8 cellular contexts compared by ENCODE assay signal in the genomic region with DNA sequence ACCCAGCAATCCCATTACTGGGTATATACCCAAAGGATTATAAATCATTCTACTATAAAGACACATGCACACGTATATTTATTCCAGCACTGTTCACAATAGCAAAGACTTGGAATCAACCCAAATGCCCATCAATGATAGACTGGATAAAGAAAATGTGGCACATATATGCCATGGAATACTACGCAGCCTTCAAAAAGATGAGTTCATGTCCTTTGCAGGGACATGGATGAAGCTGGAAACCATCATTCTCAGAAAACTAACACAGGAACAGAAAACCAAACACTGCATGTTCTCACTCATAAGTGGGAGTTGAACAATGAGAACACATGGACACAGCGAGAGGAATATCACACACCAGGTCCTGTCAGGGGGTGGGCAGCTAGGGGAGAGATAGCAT. TPM values are rescaled to one million over a fixed set of nuclear protein-coding genes. Genes with fewer than 3 reads are reported as not detected.
DNase-seq lines count a peak whose midpoint lies in the region; ATAC-seq, FAIRE-seq and TF ChIP-seq lines count a peak whose summit lies in the region.
"Not testable (repeated sequence)": the region's sequence is repeated elsewhere in the genome, so short reads cannot be mapped to it uniquely, and the experiment has no call there.
"Had no signal": no experiment of that assay in that cellular context is flagged by ENCODE, and none has a peak within 500 bp of the region (broad histone marks: within the 10 kb centered on the region; RNA-seq: fewer than 3 reads in every experiment).

No MANE protein-coding gene starts in this region.

- not testable (repeated sequence) for H3K27ac ChIP-seq in HEK293 (ENCODE audit: extremely low read depth, low read depth, low read length); K562 (ENCODE audit: extremely low read depth, low read depth, low read length)

- not testable (repeated sequence) for DNase-seq in K562 (ENCODE audit: extremely low read depth in 1 of 4, low spot score in 3 of 4)

- intact Hi-C loops in K562 (cut with micrococcal nuclease), result not testable (repeated sequence)

- not testable (repeated sequence) for TF ChIP-seq POLR2A in K562 (conservative IDR thresholded peaks at IDR 0.05)

- not testable (repeated sequence) for H3K4me3 ChIP-seq in HEK293 (ENCODE audit: low read depth, low read length); K562

- CTCF ChIA-PET in HEK293 (lab: Yijun Ruan, JAX); K562 (lab: Yijun Ruan, JAX; ENCODE audit: low intra/inter-chr PET ratio): not testable (repeated sequence)

- not testable (repeated sequence) for BruUV-seq in K562 (replicated peaks; lab: Mats Ljungman, UMichigan)

- not testable (repeated sequence) for H3K36me3 ChIP-seq in HEK293 (ENCODE audit: control insufficient read depth in 2 of 2, insufficient read depth in 1 of 2, low read length in 2 of 2); K562 (ENCODE audit: control insufficient read depth, insufficient read depth, low read length)

- not testable (repeated sequence) for H3K4me1 ChIP-seq in HEK293 (ENCODE audit: control insufficient read depth, insufficient read depth, low read length); K562 (replicated peaks in 1 of 2; ENCODE audit: control insufficient read depth in 2 of 2, insufficient read depth in 2 of 2, low read length in 2 of 2)

- not testable (repeated sequence) for H3K9ac ChIP-seq in K562 (ENCODE audit: insufficient read depth in 1 of 2, low read depth in 2 of 2, low read length in 2 of 2)

- 15% methylated on average over 3 of the region's 3 CpGs for WGBS in K562 (ENCODE audit: insufficient coverage, low coverage, missing lambda C conversion rate)

- not testable (repeated sequence) for TF ChIP-seq EP300 in K562 (IDR thresholded peaks at IDR 0.05; ENCODE audit: low read length)

- not testable (repeated sequence) for ATAC-seq in K562

- not testable (repeated sequence) for TF ChIP-seq RAD21 in K562 (CRISPR knock-in tag; conservative IDR thresholded peaks at IDR 0.05 in 1 of 2, IDR thresholded peaks at IDR 0.05 in 1 of 2)

- not testable (repeated sequence) for H3K79me2 ChIP-seq in K562 (ENCODE audit: control insufficient read depth, insufficient read depth, low read length)

- not testable (repeated sequence) for FAIRE-seq in K562 (lab: Jason Lieb, UNC)

- not testable (repeated sequence) for H3K4me2 ChIP-seq in K562 (ENCODE audit: insufficient read depth, low read length)

- not testable (repeated sequence) for H3K27me3 ChIP-seq in K562 (ENCODE audit: control insufficient read depth in 2 of 2, insufficient read depth in 2 of 2, low read length in 2 of 2)

- not testable (repeated sequence) for H4K20me1 ChIP-seq in K562 (replicated peaks; ENCODE audit: control insufficient read depth, insufficient read depth, low read length)

- in situ Hi-C loops in K562 (cut with MboI), result not testable (repeated sequence)

- TF ChIP-seq CTCF in HEK293 (tag by site-specific recombination; IDR thresholded peaks at IDR 0.05); K562 (IDR thresholded peaks at IDR 0.05 in 2 of 3, conservative IDR thresholded peaks at IDR 0.05 in 1 of 3; ENCODE audit: insufficient read depth in 2 of 3, low read depth in 1 of 3, low read length in 3 of 3): not testable (repeated sequence)

- POLR2A ChIA-PET in HEK293 (lab: Yijun Ruan, JAX); K562 (lab: Yijun Ruan, JAX): not testable (repeated sequence)

- not testable (repeated sequence) for H3K9me1 ChIP-seq in K562 (ENCODE audit: control insufficient read depth, insufficient read depth, low read length)

- H2AFZ ChIP-seq in K562 (ENCODE audit: low read depth, low read length), result not testable (repeated sequence)

- H3K9me3 ChIP-seq in HEK293 (ENCODE audit: control insufficient read depth, insufficient read depth, low read depth, low read length); K562 (replicated peaks; ENCODE audit: control insufficient read depth, insufficient read depth, low read depth, low read length): not testable (repeated sequence)

TF ChIP-seq in HEK293, 187 proteins besides CTCF, POLR2A, EP300 and RAD21:
- peak; percentile 89 for TF ChIP-seq ZNF146 (tag by site-specific recombination; IDR thresholded peaks at IDR 0.05)
TF ChIP-seq in HEK293: peak in this region for 1; not testable (repeated sequence) for 186.

TF ChIP-seq in K562, 482 proteins besides CTCF, POLR2A, EP300 and RAD21:
- peak; percentile 51 for TF ChIP-seq ZNF146 (CRISPR knock-in tag; IDR thresholded peaks at IDR 0.05; ENCODE audit: unreplicated experiment)

RNA-seq across cellular contexts. Expression of a gene that starts 45.8 kb away (rescaled TPM):
- total RNA-seq in K562 (2011; cell fraction: chromatin; rRNA removed; ENCODE audit: low replicate concordance), result 661 and 2,130 TPM in 2 replicates
- 322 and 478 TPM in 2 replicates for total RNA-seq in K562 (2011; cell fraction: nucleolus; rRNA removed)
- 1,154 and 2,123 TPM in 2 replicates for total RNA-seq in K562 (2011; cell fraction: nucleoplasm; rRNA removed)
- 22.4 and 25.0 TPM in 2 replicates for total RNA-seq in K562 (2014; rRNA removed)
- 53.6 and 55.5 TPM in 2 replicates for total RNA-seq in K562 (2014; rRNA removed; fragmentation: Illumina TruSeq; extraction: Trizol)
- 48.7 and 51.6 TPM in 2 replicates for total RNA-seq in K562 (2015; rRNA removed; fragmentation: Illumina TruSeq; extraction: Trizol)
- total RNA-seq in K562 (2021), result 63.6 and 72.5 TPM in 2 replicates
- 160 and 206 TPM in 2 replicates for polyA plus RNA-seq in K562 (2011; rRNA removed)
- polyA plus RNA-seq in K562 (2011; cell fraction: cytosol; rRNA removed), result 3.0 and 11.3 TPM in 2 replicates
- 643 and 1,009 TPM in 2 replicates for polyA plus RNA-seq in K562 (2011; cell fraction: nucleus; rRNA removed)
- polyA plus RNA-seq in K562 (2012), result 66.7 and 133 TPM in 2 replicates
- 104 and 127 TPM in 2 replicates for polyA plus RNA-seq in K562 (2014; fragmentation: Illumina TruSeq; extraction: Trizol)
- polyA plus RNA-seq in K562 (2014; fragmentation: Nextera tagmentation; extraction: Ambion mirVana), result 10 to 100 TPM; 22.9 to 23.0 TPM
- polyA plus RNA-seq in K562 (2014; rRNA removed), result 120 and 130 TPM in 2 replicates
- 175 and 222 TPM in 2 replicates for polyA minus RNA-seq in K562 (2011; rRNA and poly(A)+ RNA removed)
- 12.2 and 12.4 TPM in 2 replicates for polyA minus RNA-seq in K562 (2011; cell fraction: cytosol; rRNA and poly(A)+ RNA removed)
- polyA minus RNA-seq in K562 (2011; cell fraction: nucleus; rRNA and poly(A)+ RNA removed), result 287 and 466 TPM in 2 replicates
- total RNA-seq: A172; B cell; CD4-positive, alpha-beta memory T cell; CD4-positive, alpha-beta T cell; CD8-positive, alpha-beta memory T cell; CD8-positive, alpha-beta T cell had no signal
